ENCODE assay signal across 7 cellular contexts in genomic region chr5:180811623-180812119, GRCh38.
DNase-seq lines count a peak whose midpoint lies in the region; ATAC-seq and TF ChIP-seq lines count a peak whose summit lies in the region.

No MANE protein-coding gene starts in this region.

- no peak for TF ChIP-seq POLR2A in erythroblast (IDR thresholded peaks at IDR 0.05; ENCODE audit: low read length)

- H3K9me3 Mint-ChIP-seq in stimulated activated memory B cell treated with anti-CD40 and anti-IgM and Interleukin-4, amounts not matched to agents 10 μg/mL and 1 μg/mL and 100 μg/mL, for 72 hours, result no peaks in the 10 kb centered on the region

- H3K4me1 Mint-ChIP-seq in stimulated activated memory B cell treated with anti-CD40 and anti-IgM and Interleukin-4, amounts not matched to agents 10 μg/mL and 1 μg/mL and 100 μg/mL, for 72 hours, result peaks cover 78% of the 10 kb centered on the region

- DNase-seq in erythroblast (lab: John Stamatoyannopoulos, UW) (no peak), iPS-NIHi7 (ENCODE audit: extremely low spot score) (no peak)

- H3K27ac ChIP-seq in HEK293 (ENCODE audit: extremely low read depth, low read depth, low read length), result peak overlapping the region; percentile 96; the same call in 1 of the 2 replicates
- peak overlapping the region; percentile 99 for H3K27ac ChIP-seq in VCaP

- H3K4me3 Mint-ChIP-seq in stimulated activated memory B cell treated with anti-CD40 and anti-IgM and Interleukin-4, amounts not matched to agents 10 μg/mL and 1 μg/mL and 100 μg/mL, for 72 hours, result peak overlapping the region; percentile 77

- H3K27me3 ChIP-seq in iPS-15b (ENCODE audit: control insufficient read depth, insufficient read depth, low read length), result no peaks in the 10 kb centered on the region

- H3K27me3 Mint-ChIP-seq in stimulated activated memory B cell treated with anti-CD40 and anti-IgM and Interleukin-4, amounts not matched to agents 10 μg/mL and 1 μg/mL and 100 μg/mL, for 72 hours, result no peaks in the 10 kb centered on the region

- TF ChIP-seq CTCF in HEK293 (tag by site-specific recombination; IDR thresholded peaks at IDR 0.05) (no peak), VCaP (conservative IDR thresholded peaks at IDR 0.05) (no peak)

- POLR2A ChIA-PET in HEK293 (lab: Yijun Ruan, JAX), result no interaction called here

- no peak for ATAC-seq in stimulated activated memory B cell treated with anti-CD40 and anti-IgM and Interleukin-4, amounts not matched to agents 10 μg/mL and 1 μg/mL and 100 μg/mL, for 72 hours
- no peak for ATAC-seq in GM18498 (IDR thresholded peaks at IDR 0.05; ENCODE audit: unreplicated experiment)

- peaks cover 67% of the 10 kb centered on the region for H3K36me3 Mint-ChIP-seq in stimulated activated memory B cell treated with anti-CD40 and anti-IgM and Interleukin-4, amounts not matched to agents 10 μg/mL and 1 μg/mL and 100 μg/mL, for 72 hours

- peak overlapping the region; percentile 93 for H3K27ac Mint-ChIP-seq in stimulated activated memory B cell treated with anti-CD40 and anti-IgM and Interleukin-4, amounts not matched to agents 10 μg/mL and 1 μg/mL and 100 μg/mL, for 72 hours

- H3K4me1 ChIP-seq in HEK293 (ENCODE audit: control insufficient read depth, insufficient read depth, low read length) (peaks cover 19% of the 10 kb centered on the region), iPS-15b (ENCODE audit: control insufficient read depth, insufficient read depth, low read length) (peaks cover 13% of the 10 kb centered on the region)

- H3K9me3 ChIP-seq in HEK293 (ENCODE audit: control insufficient read depth, insufficient read depth, low read depth, low read length) (no peaks in the 10 kb centered on the region), iPS-15b (ENCODE audit: control insufficient read depth, insufficient read depth, low read length) (no peaks in the 10 kb centered on the region)

- H3K36me3 ChIP-seq in HEK293 (ENCODE audit: control insufficient read depth in 2 of 2, insufficient read depth in 1 of 2, low read length in 2 of 2) (peaks cover 0 to 19% of the 10 kb centered on the region in 2 experiments; a peak in 1 of 3 replicates), iPS-15b (ENCODE audit: control insufficient read depth, insufficient read depth, low read length) (peaks cover 6% of the 10 kb centered on the region)

- CTCF ChIA-PET in HEK293 (lab: Yijun Ruan, JAX), result no interaction called here

- H3K9ac ChIP-seq in iPS-15b (ENCODE audit: low read depth, low read length), result peak overlapping the region; percentile 4

- H3K4me3 ChIP-seq in HEK293 (ENCODE audit: low read depth, low read length) (no peak overlapping the region), iPS-15b (ENCODE audit: low read depth, low read length) (peak overlapping the region; percentile 91)

TF ChIP-seq in HEK293, 187 proteins besides CTCF, POLR2A, EP300 and RAD21:
- TF ChIP-seq SCRT1 (tag by site-specific recombination; IDR thresholded peaks at IDR 0.05; ENCODE audit: borderline replicate concordance) (0 out of 2 replicates have a peak, but pooled peaks have one; percentile 52), AEBP2 (tag by site-specific recombination; IDR thresholded peaks at IDR 0.05; ENCODE audit: borderline replicate concordance) (no peak), ZNF138 (tag by site-specific recombination; IDR thresholded peaks at IDR 0.05; ENCODE audit: borderline replicate concordance) (no peak), ZNF629 (tag by site-specific recombination; IDR thresholded peaks at IDR 0.05) (no peak), ZNF660 (tag by site-specific recombination; IDR thresholded peaks at IDR 0.05) (no peak), ZNF837 (tag by site-specific recombination; IDR thresholded peaks at IDR 0.05) (no peak), ZNF280D (tag by site-specific recombination; IDR thresholded peaks at IDR 0.05) (no peak), ZBTB6 (tag by site-specific recombination; IDR thresholded peaks at IDR 0.05) (no peak), ZBTB26 (tag by site-specific recombination; optimal IDR thresholded peaks at IDR 0.05) (no peak)
